Comparison of ENCODE assay signal across 21 cellular contexts in the genomic region with DNA sequence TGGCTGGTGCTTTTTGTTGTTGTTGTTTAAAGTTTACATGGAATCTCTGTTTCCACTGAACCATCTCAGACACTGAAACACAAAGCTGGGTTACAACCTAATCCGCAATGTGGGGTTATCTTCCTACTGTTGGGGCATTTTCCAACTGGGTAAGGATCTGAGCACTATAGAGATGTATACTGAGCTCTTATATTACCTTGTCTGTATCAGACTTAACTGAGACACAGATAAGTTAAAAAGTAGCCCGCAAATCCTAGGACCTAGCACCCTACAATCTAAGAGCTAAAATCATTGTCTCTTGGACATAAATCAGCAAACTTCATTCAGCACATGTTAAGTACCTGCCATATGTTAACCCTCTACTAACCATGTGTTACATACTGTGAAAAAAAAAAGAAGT.
DNase-seq lines count a peak whose midpoint lies in the region; ATAC-seq, FAIRE-seq and TF ChIP-seq lines count a peak whose summit lies in the region.
"Had no signal": no experiment of that assay in that cellular context is flagged by ENCODE, and none has a peak within 500 bp of the region (broad histone marks: within the 10 kb centered on the region; RNA-seq: fewer than 3 reads in every experiment).

No MANE protein-coding gene starts in this region.

- ATAC-seq in HG02970 (IDR thresholded peaks at IDR 0.05; ENCODE audit: low FRiP score, unreplicated experiment) (no peak), pancreas (no peak), GM21786 (IDR thresholded peaks at IDR 0.05; ENCODE audit: unreplicated experiment) (no peak)
- ATAC-seq: naive thymus-derived CD4-positive, alpha-beta T cell had no signal

- intact Hi-C loops in ascending aorta (cut with DNase I) (no loop called here), testis (cut with DNase I; ENCODE audit: low total_unique reads) (no loop called here), pancreas (cut with DNase I) (no loop called here)

- no peak overlapping the region for H3K9ac ChIP-seq in GM23248
- H3K9ac ChIP-seq in mucosa of rectum (ENCODE audit: low read depth in 1 of 2, low read length in 2 of 2): no peak overlapping the region

- H3K27me3 ChIP-seq in GM23248 (replicated peaks; ENCODE audit: insufficient read depth): no peaks in the 10 kb centered on the region
- no peaks in the 10 kb centered on the region for H3K27me3 ChIP-seq in ascending aorta
- H3K27me3 ChIP-seq in mucosa of rectum (ENCODE audit: control insufficient read depth in 2 of 2, insufficient read depth in 2 of 2, low read length in 2 of 2): no peaks in the 10 kb centered on the region
- no peaks in the 10 kb centered on the region for H3K27me3 ChIP-seq in testis
- no peaks in the 10 kb centered on the region for H3K27me3 ChIP-seq in pancreas
- peaks cover 1% of the 10 kb centered on the region for H3K27me3 ChIP-seq in osteoblast (ENCODE audit: insufficient read depth, low read length)
- H3K27me3 ChIP-seq: body of pancreas had no signal

- no peak for DNase-seq in GM23248
- DNase-seq in ascending aorta (ENCODE audit: low spot score in 2 of 2): no peak
- no peak for DNase-seq in testis
- no peak for DNase-seq in pancreas
- no peak for DNase-seq in osteoblast (ENCODE audit: insufficient read length, low spot score, missing footprints)
- DNase-seq: activated CD4-positive, alpha-beta T cell treated with anti-CD3 and anti-CD28 coated beads for 1 hour; activated naive CD8-positive, alpha-beta T cell treated with anti-CD3 and anti-CD28 coated beads for 36 hours; hypothalamus; mammary epithelial cell; naive thymus-derived CD4-positive, alpha-beta T cell; NCI-H526 treated with DMSO at 0.1 percent for 48 hours; stimulated activated CD4-positive, alpha-beta T cell treated with anti-CD3 and anti-CD28 coated beads, Interleukin-2, amount 100 ng/mL, for 24 hours; stimulated activated naive CD4-positive, alpha-beta T cell; SW 1271 had no signal

- H3K79me2 ChIP-seq in GM23248 (ENCODE audit: insufficient read depth): no peaks in the 10 kb centered on the region
- no peaks in the 10 kb centered on the region for H3K79me2 ChIP-seq in osteoblast (ENCODE audit: insufficient read depth, low read length)

- in situ Hi-C loops in GM23248 (cut with MboI): no loop called here

- WGBS in GM23248 (ENCODE audit: low coverage in 1 of 2, low lambda C conversion rate in 2 of 2, missing lambda C conversion rate in 2 of 2), 2 experiments: 70 to 81% methylated on average over 2 of the region's 2 CpGs
- 75 to 83% methylated on average over 2 of the region's 2 CpGs for WGBS in testis, 2 donors
- 81 to 87% methylated on average over 2 of the region's 2 CpGs for WGBS in pancreas, 2 donors

- TF ChIP-seq CTCF in ascending aorta (IDR thresholded peaks at IDR 0.05): no peak
- no peak for TF ChIP-seq CTCF in testis (IDR thresholded peaks at IDR 0.05)
- TF ChIP-seq CTCF in pancreas (IDR thresholded peaks at IDR 0.05): no peak
- TF ChIP-seq CTCF in osteoblast (IDR thresholded peaks at IDR 0.05; ENCODE audit: extremely low read depth, low read depth, low read length): no peak

- no peaks in the 10 kb centered on the region for H4K20me1 ChIP-seq in GM23248 (ENCODE audit: insufficient read depth)
- no peaks in the 10 kb centered on the region for H4K20me1 ChIP-seq in osteoblast (ENCODE audit: insufficient read depth, low read length)

- peak overlapping the region; percentile 49; the same call in 1 of the 2 replicates for H2AFZ ChIP-seq in GM23248
- H2AFZ ChIP-seq in osteoblast (ENCODE audit: low read length): no peak overlapping the region

- no peak for FAIRE-seq in pancreas (lab: Jason Lieb, UNC)
- FAIRE-seq: islet of Langerhans had no signal

- no peak overlapping the region for H3K4me3 ChIP-seq in GM23248
- H3K4me3 ChIP-seq in ascending aorta: no peak overlapping the region
- no peak overlapping the region for H3K4me3 ChIP-seq in mucosa of rectum (ENCODE audit: low read length in 2 of 2)
- H3K4me3 ChIP-seq in testis: no peak overlapping the region
- H3K4me3 ChIP-seq in pancreas: no peak overlapping the region
- H3K4me3 ChIP-seq in osteoblast (ENCODE audit: insufficient read depth, low read length): no peak overlapping the region
- H3K4me3 ChIP-seq: body of pancreas had no signal

- no peak overlapping the region for H3K27ac ChIP-seq in GM23248
- peak overlapping the region; percentile 62 to 78 for H3K27ac ChIP-seq in ascending aorta
- H3K27ac ChIP-seq in mucosa of rectum (ENCODE audit: low read depth in 2 of 2, low read length in 2 of 2): peak overlapping the region; percentile 44 to 70
- H3K27ac ChIP-seq in testis: peak overlapping the region; percentile 76 to 77
- H3K27ac ChIP-seq in pancreas: no peak overlapping the region
- H3K27ac ChIP-seq in osteoblast (ENCODE audit: low read depth, low read length): no peak overlapping the region
- H3K27ac ChIP-seq: C4-2B, HL-60 had no signal

- H3K9me2 ChIP-seq in GM23248 (ENCODE audit: insufficient read depth): no peaks in the 10 kb centered on the region

- H3K4me1 ChIP-seq in GM23248 (ENCODE audit: insufficient read depth) (peaks cover 31% of the 10 kb centered on the region), ascending aorta (peaks cover 6 to 39% of the 10 kb centered on the region in 2 donors), mucosa of rectum (ENCODE audit: control insufficient read depth in 2 of 2, insufficient read depth in 2 of 2, low read length in 2 of 2) (peaks cover 0 to 16% of the 10 kb centered on the region in 2 donors), testis (peaks cover 17% of the 10 kb centered on the region), pancreas (peaks cover 0 to 5% (median 0%) of the 10 kb centered on the region in 3 donors), osteoblast (ENCODE audit: insufficient read depth, low read length) (peaks cover 31% of the 10 kb centered on the region)

- H3K4me2 ChIP-seq in GM23248 (ENCODE audit: unreplicated experiment): peak overlapping the region; percentile 46
- no peak overlapping the region for H3K4me2 ChIP-seq in osteoblast (ENCODE audit: insufficient read depth, low read length)

- H3F3A ChIP-seq in GM23248 (ENCODE audit: insufficient read depth): peaks cover 15% of the 10 kb centered on the region

- H3K9me3 ChIP-seq in GM23248 (ENCODE audit: low read depth) (no peaks in the 10 kb centered on the region), ascending aorta (no peaks in the 10 kb centered on the region), mucosa of rectum (ENCODE audit: control insufficient read depth in 2 of 2, low read length in 2 of 2) (no peaks in the 10 kb centered on the region), testis (no peaks in the 10 kb centered on the region), pancreas (no peaks in the 10 kb centered on the region), osteoblast (ENCODE audit: low read depth, low read length) (no peaks in the 10 kb centered on the region)
- H3K9me3 ChIP-seq: body of pancreas had no signal

- H3K36me3 ChIP-seq in GM23248 (ENCODE audit: low read depth) (no peaks in the 10 kb centered on the region), ascending aorta (no peaks in the 10 kb centered on the region), mucosa of rectum (ENCODE audit: control insufficient read depth in 2 of 2, insufficient read depth in 2 of 2, low read length in 2 of 2) (no peaks in the 10 kb centered on the region), testis (ENCODE audit: low read depth, missing control alignments) (no peaks in the 10 kb centered on the region), pancreas (no peaks in the 10 kb centered on the region), osteoblast (ENCODE audit: insufficient read depth, low read length) (no peaks in the 10 kb centered on the region)

- TF ChIP-seq POLR2A in testis (IDR thresholded peaks at IDR 0.05): no peak

Comparison
In these comparisons a context has a peak if more than half of its experiments do, and no peak if none do; other contexts are left out.
1. H3K27ac ChIP-seq: peak in ascending aorta (2 of 2), mucosa of rectum (2 of 2) and testis (2 of 2); none in GM23248 (single experiment), pancreas (0 of 4) and osteoblast (single experiment).